In genomic region chr7:116139007-116139406, GRCh38 we compare ENCODE assay signal across 12 cellular contexts.
DNase-seq lines count a peak whose midpoint lies in the region; ATAC-seq and TF ChIP-seq lines count a peak whose summit lies in the region.
"Had no signal": no experiment of that assay in that cellular context is flagged by ENCODE, and none has a peak within 500 bp of the region (broad histone marks: within the 10 kb centered on the region; RNA-seq: fewer than 3 reads in every experiment).

No MANE protein-coding gene starts in this region.

- H3K4me3 ChIP-seq in right atrium auricular region (no peak overlapping the region), esophagus muscularis mucosa (no peak overlapping the region), muscle layer of colon (ENCODE audit: low read depth in 1 of 2, low read length in 2 of 2) (no peak overlapping the region), mucosa of descending colon (no peak overlapping the region)
- H3K4me3 ChIP-seq: upper lobe of left lung had no signal

- TF ChIP-seq EP300 in esophagus muscularis mucosa (IDR thresholded peaks at IDR 0.05): no peak

- H3K27me3 ChIP-seq in right atrium auricular region: no peaks in the 10 kb centered on the region
- no peaks in the 10 kb centered on the region for H3K27me3 ChIP-seq in esophagus muscularis mucosa
- no peaks in the 10 kb centered on the region for H3K27me3 ChIP-seq in muscle layer of colon (ENCODE audit: control insufficient read depth in 1 of 2, insufficient read depth in 2 of 2, low read length in 2 of 2)
- H3K27me3 ChIP-seq: upper lobe of left lung had no signal

- intact Hi-C loops in Right ventricle myocardium inferior (cut with DNase I) (loop anchor here (5.0 kb wide), 1 partner anchor 98 kb away; no protein-coding TSS in a partner anchor), esophagus muscularis mucosa (cut with DNase I) (loop anchor here (5.0 kb wide), 1 partner anchor 38 kb away; no protein-coding TSS in a partner anchor), mucosa of descending colon (cut with DNase I, micrococcal nuclease) (no loop called here)

- no peak overlapping the region for H3K9ac ChIP-seq in muscle layer of colon (ENCODE audit: low read length)

- H3K9me3 ChIP-seq in right atrium auricular region: no peaks in the 10 kb centered on the region
- H3K9me3 ChIP-seq in esophagus muscularis mucosa: no peaks in the 10 kb centered on the region
- no peaks in the 10 kb centered on the region for H3K9me3 ChIP-seq in muscle layer of colon (ENCODE audit: low read length)
- H3K9me3 ChIP-seq in mucosa of descending colon: no peaks in the 10 kb centered on the region
- H3K9me3 ChIP-seq: upper lobe of left lung had no signal

- 57% methylated on average over 6 of the region's 6 CpGs for WGBS in esophagus muscularis mucosa

- TF ChIP-seq CTCF in right atrium auricular region (IDR thresholded peaks at IDR 0.05) (no peak), esophagus muscularis mucosa (IDR thresholded peaks at IDR 0.05) (no peak), mucosa of descending colon (IDR thresholded peaks at IDR 0.05) (no peak)

- no peak for TF ChIP-seq POLR2A in esophagus muscularis mucosa (IDR thresholded peaks at IDR 0.05; ENCODE audit: low read depth)

- DNase-seq in Right ventricle myocardium inferior (ENCODE audit: missing footprints) (no peak), right atrium auricular region (ENCODE audit: low spot score) (no peak), esophagus muscularis mucosa (ENCODE audit: extremely low spot score) (no peak), NCI-H1694 treated with DMSO at 0.1 percent for 48 hours (lab: John Stamatoyannopoulos, UW) (no peak), mucosa of descending colon (no peak), epidermal melanocyte (ENCODE audit: insufficient read length, low spot score) (no peak)
- DNase-seq: cortex of kidney, NCI-H1930, upper lobe of left lung had no signal

- no peaks in the 10 kb centered on the region for H3K4me1 ChIP-seq in right atrium auricular region
- peaks cover 0 to 16% (median 13%) of the 10 kb centered on the region in 4 donors for H3K4me1 ChIP-seq in esophagus muscularis mucosa
- peaks cover 16% of the 10 kb centered on the region for H3K4me1 ChIP-seq in muscle layer of colon (ENCODE audit: insufficient read depth, low read length)
- no peaks in the 10 kb centered on the region for H3K4me1 ChIP-seq in mucosa of descending colon (ENCODE audit: low read depth)

- ATAC-seq in Right ventricle myocardium inferior (peak; percentile 87), GM19324 (IDR thresholded peaks at IDR 0.05; ENCODE audit: low FRiP score, unreplicated experiment) (no peak), mucosa of descending colon (no peak)

- no peaks in the 10 kb centered on the region for H3K36me3 ChIP-seq in right atrium auricular region
- no peaks in the 10 kb centered on the region for H3K36me3 ChIP-seq in esophagus muscularis mucosa
- H3K36me3 ChIP-seq in muscle layer of colon (ENCODE audit: insufficient read depth, low read length): no peaks in the 10 kb centered on the region
- H3K36me3 ChIP-seq in mucosa of descending colon (ENCODE audit: low read depth): no peaks in the 10 kb centered on the region
- H3K36me3 ChIP-seq: upper lobe of left lung had no signal

- H3K27ac ChIP-seq in right atrium auricular region: peak overlapping the region in 1 of 2 donors; percentile 61
- peak overlapping the region in 3 of 4 donors; percentile 40 to 46 (median 44) for H3K27ac ChIP-seq in esophagus muscularis mucosa (replicated peaks in 1 of 4)
- peak overlapping the region; percentile 74 for H3K27ac ChIP-seq in muscle layer of colon (ENCODE audit: low read depth, low read length)
- H3K27ac ChIP-seq: upper lobe of left lung, VCaP had no signal

Comparison
In these comparisons a context has a peak if more than half of its experiments do, and no peak if none do; other contexts are left out.
1. intact Hi-C loops: an anchor here in Right ventricle myocardium inferior (5.0 kb wide) and esophagus muscularis mucosa (5.0 kb wide); none called in mucosa of descending colon.